1 cellular context compared by ENCODE assay signal in the genomic region with DNA sequence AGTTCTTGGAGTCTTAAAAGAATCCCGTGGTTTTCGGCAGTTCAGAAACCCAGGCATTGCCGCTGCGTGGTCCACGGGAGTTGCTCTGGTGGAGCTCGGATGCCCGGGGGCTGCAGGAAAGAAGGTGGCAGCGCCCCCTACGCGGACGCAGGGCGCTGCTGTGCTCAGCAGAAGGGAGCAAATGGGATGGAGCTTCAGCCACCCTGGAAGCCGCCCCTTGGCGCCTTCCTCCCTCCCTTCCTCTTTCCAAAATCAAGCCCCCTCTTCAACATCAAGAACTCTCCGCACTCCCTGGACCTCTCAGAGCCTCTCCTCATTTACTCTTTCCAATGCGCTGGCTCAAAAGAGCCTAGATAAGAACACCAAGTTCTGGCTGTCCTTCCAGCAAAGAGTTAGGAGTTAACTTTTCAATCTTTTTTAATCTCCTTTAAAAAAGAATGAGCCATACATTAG.
A peak's percentile ranks its signal among the peaks of the same experiment; 100 is the strongest.
TF ChIP-seq lines count a peak whose summit lies in the region.

No MANE protein-coding gene starts in this region.

TF ChIP-seq in HepG2, 621 proteins besides CTCF, POLR2A, EP300 and RAD21:
- TF ChIP-seq, protein P1, sequence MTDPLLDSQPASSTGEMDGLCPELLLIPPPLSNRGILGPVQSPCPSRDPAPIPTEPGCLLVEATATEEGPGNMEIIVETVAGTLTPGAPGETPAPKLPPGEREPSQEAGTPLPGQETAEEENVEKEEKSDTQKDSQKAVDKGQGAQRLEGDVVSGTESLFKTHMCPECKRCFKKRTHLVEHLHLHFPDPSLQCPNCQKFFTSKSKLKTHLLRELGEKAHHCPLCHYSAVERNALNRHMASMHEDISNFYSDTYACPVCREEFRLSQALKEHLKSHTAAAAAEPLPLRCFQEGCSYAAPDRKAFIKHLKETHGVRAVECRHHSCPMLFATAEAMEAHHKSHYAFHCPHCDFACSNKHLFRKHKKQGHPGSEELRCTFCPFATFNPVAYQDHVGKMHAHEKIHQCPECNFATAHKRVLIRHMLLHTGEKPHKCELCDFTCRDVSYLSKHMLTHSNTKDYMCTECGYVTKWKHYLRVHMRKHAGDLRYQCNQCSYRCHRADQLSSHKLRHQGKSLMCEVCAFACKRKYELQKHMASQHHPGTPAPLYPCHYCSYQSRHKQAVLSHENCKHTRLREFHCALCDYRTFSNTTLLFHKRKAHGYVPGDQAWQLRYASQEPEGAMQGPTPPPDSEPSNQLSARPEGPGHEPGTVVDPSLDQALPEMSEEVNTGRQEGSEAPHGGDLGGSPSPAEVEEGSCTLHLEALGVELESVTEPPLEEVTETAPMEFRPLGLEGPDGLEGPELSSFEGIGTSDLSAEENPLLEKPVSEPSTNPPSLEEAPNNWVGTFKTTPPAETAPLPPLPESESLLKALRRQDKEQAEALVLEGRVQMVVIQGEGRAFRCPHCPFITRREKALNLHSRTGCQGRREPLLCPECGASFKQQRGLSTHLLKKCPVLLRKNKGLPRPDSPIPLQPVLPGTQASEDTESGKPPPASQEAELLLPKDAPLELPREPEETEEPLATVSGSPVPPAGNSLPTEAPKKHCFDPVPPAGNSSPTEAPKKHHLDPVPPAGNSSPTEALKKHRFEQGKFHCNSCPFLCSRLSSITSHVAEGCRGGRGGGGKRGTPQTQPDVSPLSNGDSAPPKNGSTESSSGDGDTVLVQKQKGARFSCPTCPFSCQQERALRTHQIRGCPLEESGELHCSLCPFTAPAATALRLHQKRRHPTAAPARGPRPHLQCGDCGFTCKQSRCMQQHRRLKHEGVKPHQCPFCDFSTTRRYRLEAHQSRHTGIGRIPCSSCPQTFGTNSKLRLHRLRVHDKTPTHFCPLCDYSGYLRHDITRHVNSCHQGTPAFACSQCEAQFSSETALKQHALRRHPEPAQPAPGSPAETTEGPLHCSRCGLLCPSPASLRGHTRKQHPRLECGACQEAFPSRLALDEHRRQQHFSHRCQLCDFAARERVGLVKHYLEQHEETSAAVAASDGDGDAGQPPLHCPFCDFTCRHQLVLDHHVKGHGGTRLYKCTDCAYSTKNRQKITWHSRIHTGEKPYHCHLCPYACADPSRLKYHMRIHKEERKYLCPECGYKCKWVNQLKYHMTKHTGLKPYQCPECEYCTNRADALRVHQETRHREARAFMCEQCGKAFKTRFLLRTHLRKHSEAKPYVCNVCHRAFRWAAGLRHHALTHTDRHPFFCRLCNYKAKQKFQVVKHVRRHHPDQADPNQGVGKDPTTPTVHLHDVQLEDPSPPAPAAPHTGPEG (CRISPR knock-in tag; IDR thresholded peaks at IDR 0.05): no peak
- TF ChIP-seq EZH2 (conservative IDR thresholded peaks at IDR 0.05; ENCODE audit: low read depth, low read length) (peak; percentile 58; the same call in 1 of the 2 replicates), ZNF616 (CRISPR knock-in tag; IDR thresholded peaks at IDR 0.05; ENCODE audit: low read depth) (no peak), ZFP37 (CRISPR knock-in tag; IDR thresholded peaks at IDR 0.05; ENCODE audit: borderline replicate concordance) (no peak), CEBPG (CRISPR knock-in tag; IDR thresholded peaks at IDR 0.05) (no peak), ZHX1 (CRISPR knock-in tag; IDR thresholded peaks at IDR 0.05; ENCODE audit: low read depth) (no peak)
